Comparison of ENCODE assay signal across 2 cellular contexts in the genomic region with DNA sequence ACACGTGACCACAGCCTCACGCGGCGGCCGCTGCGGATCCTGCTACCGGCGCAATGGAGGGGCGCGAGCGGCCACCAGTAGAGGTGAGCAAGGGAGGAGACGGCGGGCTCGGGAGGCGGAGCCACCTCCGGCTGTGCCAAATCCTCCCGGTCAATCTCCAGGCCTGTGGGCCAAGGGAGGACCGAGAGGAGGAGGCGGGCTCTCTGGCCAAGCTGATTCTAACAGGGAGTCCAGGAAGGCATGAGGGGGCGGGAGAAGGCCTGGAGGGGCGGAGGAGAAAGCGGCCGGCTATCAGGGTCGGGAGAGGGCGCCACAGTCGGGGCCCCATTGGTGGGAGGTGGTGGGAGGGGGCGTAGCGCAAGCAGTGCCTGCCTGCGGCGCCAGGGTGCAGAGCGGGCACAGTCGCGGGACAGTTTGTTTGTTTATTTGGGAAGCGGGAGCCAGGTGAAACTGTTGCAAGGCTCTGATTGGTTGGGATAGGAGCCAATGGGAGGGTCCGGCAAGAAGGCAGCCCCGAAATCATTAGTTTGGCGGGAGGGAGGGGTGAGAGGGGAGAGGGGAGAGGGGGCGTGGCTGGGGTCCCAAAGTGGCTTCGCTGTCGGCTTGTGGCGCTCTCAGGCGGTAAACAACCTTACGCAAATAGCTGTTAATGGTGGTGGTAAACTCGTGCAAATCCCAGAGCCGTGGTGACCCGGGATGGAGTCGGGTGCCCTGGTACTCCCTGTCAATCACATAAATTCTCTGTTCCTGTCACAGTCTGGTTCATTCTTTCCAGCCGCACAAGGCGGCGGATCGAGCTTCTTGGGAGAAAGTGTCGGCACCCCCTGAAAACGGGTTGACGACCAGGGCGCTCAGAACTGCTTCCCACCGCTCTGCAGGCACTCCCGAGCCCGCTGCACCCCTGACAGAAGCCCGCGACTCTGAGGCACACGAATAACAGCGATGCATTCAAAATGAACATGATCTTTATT.
TF ChIP-seq lines count a peak whose summit lies in the region.

IRS4 (minus strand) TSS at position 55 of the 971 bp plus-strand sequence.

TF ChIP-seq in GM12878, 131 proteins besides CTCF, POLR2A, EP300 and RAD21:
- TF ChIP-seq STAT3 (IDR thresholded peaks at IDR 0.05; ENCODE audit: low read depth, low read length): no peak
- TF ChIP-seq, protein P1, sequence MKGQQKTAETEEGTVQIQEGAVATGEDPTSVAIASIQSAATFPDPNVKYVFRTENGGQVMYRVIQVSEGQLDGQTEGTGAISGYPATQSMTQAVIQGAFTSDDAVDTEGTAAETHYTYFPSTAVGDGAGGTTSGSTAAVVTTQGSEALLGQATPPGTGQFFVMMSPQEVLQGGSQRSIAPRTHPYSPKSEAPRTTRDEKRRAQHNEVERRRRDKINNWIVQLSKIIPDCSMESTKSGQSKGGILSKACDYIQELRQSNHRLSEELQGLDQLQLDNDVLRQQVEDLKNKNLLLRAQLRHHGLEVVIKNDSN (IDR thresholded peaks at IDR 0.05; ENCODE audit: borderline replicate concordance, extremely low read length, insufficient read depth, low read depth, low read length): peak; percentile 33
- no peak for TF ChIP-seq IKZF2 (IDR thresholded peaks at IDR 0.05)
- no peak for TF ChIP-seq SRF (IDR thresholded peaks at IDR 0.05; ENCODE audit: low read depth in 2 of 2, low read length in 2 of 2)
- no peak for TF ChIP-seq YBX1 (IDR thresholded peaks at IDR 0.05)
- no peak for TF ChIP-seq PBX3 (IDR thresholded peaks at IDR 0.05; ENCODE audit: insufficient replicate concordance, low read depth, low read length)
- TF ChIP-seq BHLHE40 (IDR thresholded peaks at IDR 0.05; ENCODE audit: borderline replicate concordance in 1 of 2, low read depth in 2 of 2, low read length in 1 of 2): 0 out of 4 replicates have a peak, but pooled peaks of 1 of the 2 experiments have one; percentile 20
- TF ChIP-seq RBBP5 (conservative IDR thresholded peaks at IDR 0.05): no peak

TF ChIP-seq in HepG2, 621 proteins besides CTCF, POLR2A, EP300 and RAD21:
- no peak for TF ChIP-seq ZNF317 (CRISPR knock-in tag; IDR thresholded peaks at IDR 0.05)
- TF ChIP-seq GABPB1 (CRISPR knock-in tag; IDR thresholded peaks at IDR 0.05): 0 out of 2 replicates have a peak, but pooled peaks have one; percentile 20
- peak; percentile 46; the same call in 1 of the 2 replicates for TF ChIP-seq ZNF687 (CRISPR knock-in tag; IDR thresholded peaks at IDR 0.05)
- TF ChIP-seq, protein P2, sequence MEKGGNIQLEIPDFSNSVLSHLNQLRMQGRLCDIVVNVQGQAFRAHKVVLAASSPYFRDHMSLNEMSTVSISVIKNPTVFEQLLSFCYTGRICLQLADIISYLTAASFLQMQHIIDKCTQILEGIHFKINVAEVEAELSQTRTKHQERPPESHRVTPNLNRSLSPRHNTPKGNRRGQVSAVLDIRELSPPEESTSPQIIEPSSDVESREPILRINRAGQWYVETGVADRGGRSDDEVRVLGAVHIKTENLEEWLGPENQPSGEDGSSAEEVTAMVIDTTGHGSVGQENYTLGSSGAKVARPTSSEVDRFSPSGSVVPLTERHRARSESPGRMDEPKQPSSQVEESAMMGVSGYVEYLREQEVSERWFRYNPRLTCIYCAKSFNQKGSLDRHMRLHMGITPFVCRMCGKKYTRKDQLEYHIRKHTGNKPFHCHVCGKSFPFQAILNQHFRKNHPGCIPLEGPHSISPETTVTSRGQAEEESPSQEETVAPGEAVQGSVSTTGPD (CRISPR knock-in tag; IDR thresholded peaks at IDR 0.05): no peak
- no peak for TF ChIP-seq ZNF616 (CRISPR knock-in tag; IDR thresholded peaks at IDR 0.05; ENCODE audit: low read depth)
- TF ChIP-seq ARID2 (CRISPR knock-in tag; IDR thresholded peaks at IDR 0.05; ENCODE audit: borderline replicate concordance): no peak
- TF ChIP-seq ZNF34 (CRISPR knock-in tag; IDR thresholded peaks at IDR 0.05; ENCODE audit: borderline replicate concordance): no peak
- no peak for TF ChIP-seq ZNF460 (CRISPR knock-in tag; IDR thresholded peaks at IDR 0.05; ENCODE audit: borderline replicate concordance)
- TF ChIP-seq, protein P3, sequence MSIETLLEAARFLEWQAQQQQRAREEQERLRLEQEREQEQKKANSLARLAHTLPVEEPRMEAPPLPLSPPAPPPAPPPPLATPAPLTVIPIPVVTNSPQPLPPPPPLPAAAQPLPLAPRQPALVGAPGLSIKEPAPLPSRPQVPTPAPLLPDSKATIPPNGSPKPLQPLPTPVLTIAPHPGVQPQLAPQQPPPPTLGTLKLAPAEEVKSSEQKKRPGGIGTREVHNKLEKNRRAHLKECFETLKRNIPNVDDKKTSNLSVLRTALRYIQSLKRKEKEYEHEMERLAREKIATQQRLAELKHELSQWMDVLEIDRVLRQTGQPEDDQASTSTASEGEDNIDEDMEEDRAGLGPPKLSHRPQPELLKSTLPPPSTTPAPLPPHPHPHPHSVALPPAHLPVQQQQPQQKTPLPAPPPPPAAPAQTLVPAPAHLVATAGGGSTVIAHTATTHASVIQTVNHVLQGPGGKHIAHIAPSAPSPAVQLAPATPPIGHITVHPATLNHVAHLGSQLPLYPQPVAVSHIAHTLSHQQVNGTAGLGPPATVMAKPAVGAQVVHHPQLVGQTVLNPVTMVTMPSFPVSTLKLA (IDR thresholded peaks at IDR 0.05): no peak
- TF ChIP-seq ZNF263 (CRISPR knock-in tag; IDR thresholded peaks at IDR 0.05): peak; percentile 85
- no peak for TF ChIP-seq ZNF562 (CRISPR knock-in tag; IDR thresholded peaks at IDR 0.05; ENCODE audit: borderline replicate concordance)
- TF ChIP-seq, protein P4, sequence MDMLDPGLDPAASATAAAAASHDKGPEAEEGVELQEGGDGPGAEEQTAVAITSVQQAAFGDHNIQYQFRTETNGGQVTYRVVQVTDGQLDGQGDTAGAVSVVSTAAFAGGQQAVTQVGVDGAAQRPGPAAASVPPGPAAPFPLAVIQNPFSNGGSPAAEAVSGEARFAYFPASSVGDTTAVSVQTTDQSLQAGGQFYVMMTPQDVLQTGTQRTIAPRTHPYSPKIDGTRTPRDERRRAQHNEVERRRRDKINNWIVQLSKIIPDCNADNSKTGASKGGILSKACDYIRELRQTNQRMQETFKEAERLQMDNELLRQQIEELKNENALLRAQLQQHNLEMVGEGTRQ (IDR thresholded peaks at IDR 0.05; ENCODE audit: low read depth, low read length): no peak
- TF ChIP-seq, protein P4 (CRISPR knock-in tag; IDR thresholded peaks at IDR 0.05; ENCODE audit: borderline replicate concordance): peak; percentile 20; the same call in 1 of the 2 replicates
- TF ChIP-seq, protein P5, sequence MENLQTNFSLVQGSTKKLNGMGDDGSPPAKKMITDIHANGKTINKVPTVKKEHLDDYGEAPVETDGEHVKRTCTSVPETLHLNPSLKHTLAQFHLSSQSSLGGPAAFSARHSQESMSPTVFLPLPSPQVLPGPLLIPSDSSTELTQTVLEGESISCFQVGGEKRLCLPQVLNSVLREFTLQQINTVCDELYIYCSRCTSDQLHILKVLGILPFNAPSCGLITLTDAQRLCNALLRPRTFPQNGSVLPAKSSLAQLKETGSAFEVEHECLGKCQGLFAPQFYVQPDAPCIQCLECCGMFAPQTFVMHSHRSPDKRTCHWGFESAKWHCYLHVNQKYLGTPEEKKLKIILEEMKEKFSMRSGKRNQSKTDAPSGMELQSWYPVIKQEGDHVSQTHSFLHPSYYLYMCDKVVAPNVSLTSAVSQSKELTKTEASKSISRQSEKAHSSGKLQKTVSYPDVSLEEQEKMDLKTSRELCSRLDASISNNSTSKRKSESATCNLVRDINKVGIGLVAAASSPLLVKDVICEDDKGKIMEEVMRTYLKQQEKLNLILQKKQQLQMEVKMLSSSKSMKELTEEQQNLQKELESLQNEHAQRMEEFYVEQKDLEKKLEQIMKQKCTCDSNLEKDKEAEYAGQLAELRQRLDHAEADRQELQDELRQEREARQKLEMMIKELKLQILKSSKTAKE (CRISPR knock-in tag; IDR thresholded peaks at IDR 0.05; ENCODE audit: borderline replicate concordance): no peak
- TF ChIP-seq HOXA3 (CRISPR knock-in tag; IDR thresholded peaks at IDR 0.05): no peak
- TF ChIP-seq ZMYM4 (CRISPR knock-in tag; IDR thresholded peaks at IDR 0.05): 0 out of 2 replicates have a peak, but pooled peaks have one; percentile 18
- TF ChIP-seq CBFB (CRISPR knock-in tag; IDR thresholded peaks at IDR 0.05): no peak
- TF ChIP-seq, protein P6, sequence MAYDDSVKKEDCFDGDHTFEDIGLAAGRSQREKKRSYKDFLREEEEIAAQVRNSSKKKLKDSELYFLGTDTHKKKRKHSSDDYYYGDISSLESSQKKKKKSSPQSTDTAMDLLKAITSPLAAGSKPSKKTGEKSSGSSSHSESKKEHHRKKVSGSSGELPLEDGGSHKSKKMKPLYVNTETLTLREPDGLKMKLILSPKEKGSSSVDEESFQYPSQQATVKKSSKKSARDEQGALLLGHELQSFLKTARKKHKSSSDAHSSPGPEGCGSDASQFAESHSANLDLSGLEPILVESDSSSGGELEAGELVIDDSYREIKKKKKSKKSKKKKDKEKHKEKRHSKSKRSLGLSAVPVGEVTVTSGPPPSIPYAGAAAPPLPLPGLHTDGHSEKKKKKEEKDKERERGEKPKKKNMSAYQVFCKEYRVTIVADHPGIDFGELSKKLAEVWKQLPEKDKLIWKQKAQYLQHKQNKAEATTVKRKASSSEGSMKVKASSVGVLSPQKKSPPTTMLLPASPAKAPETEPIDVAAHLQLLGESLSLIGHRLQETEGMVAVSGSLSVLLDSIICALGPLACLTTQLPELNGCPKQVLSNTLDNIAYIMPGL (CRISPR knock-in tag; IDR thresholded peaks at IDR 0.05; ENCODE audit: borderline replicate concordance in 1 of 2, low read depth in 1 of 2): no peak
TF ChIP-seq in HepG2: peak in this region for 5.
